8 cellular contexts compared by ENCODE assay signal in genomic region chrX:147912093-147912801, GRCh38. TPM values are rescaled to one million over a fixed set of nuclear protein-coding genes. Genes with fewer than 3 reads are reported as not detected.
A peak's percentile ranks its signal among the peaks of the same experiment; 100 is the strongest.
DNase-seq lines count a peak whose midpoint lies in the region; ATAC-seq, FAIRE-seq and TF ChIP-seq lines count a peak whose summit lies in the region.

No MANE protein-coding gene starts in this region.

- H3K79me1 ChIP-seq in H9 (ENCODE audit: insufficient read depth, low read depth, low read length, poor library complexity, severe bottlenecking) = no peaks in the 10 kb centered on the region

- H3K4ac ChIP-seq in H9 (ENCODE audit: low read depth, low read length) = no peak overlapping the region; the same call in 1 of the 2 replicates

- H3K56ac ChIP-seq in H9 (ENCODE audit: insufficient read length, low read depth, low read length) = no peak overlapping the region

- H3K79me2 ChIP-seq in H9 (ENCODE audit: insufficient read depth, low read length) (peaks cover 14% of the 10 kb centered on the region; the same call in 1 of the 2 replicates), HepG2 (ENCODE audit: insufficient read depth, low read length) (peaks cover 53% of the 10 kb centered on the region)

- H3K9me3 Mint-ChIP-seq in H9 = peaks cover 63 to 75% of the 10 kb centered on the region in 2 experiments

- peaks cover 7% of the 10 kb centered on the region for H3K23me2 ChIP-seq in H9 (ENCODE audit: insufficient read length, low read depth, low read length, poor library complexity, severe bottlenecking)

- peaks cover 15% of the 10 kb centered on the region for H3K27me3 Mint-ChIP-seq in H9 (ENCODE audit: low read depth)

- no peak for TF ChIP-seq EP300 in HepG2 (IDR thresholded peaks at IDR 0.05; ENCODE audit: low read depth in 2 of 2, low read length in 2 of 2)
- TF ChIP-seq EP300 in HepG2 (CRISPR knock-in tag; IDR thresholded peaks at IDR 0.05; ENCODE audit: borderline replicate concordance) = no peak

- H2BK20ac ChIP-seq in H9 (ENCODE audit: low read depth, low read length, poor library complexity, severe bottlenecking) = no peak overlapping the region

- H3T11ph ChIP-seq in H9 (ENCODE audit: low read length) = no peak overlapping the region

- ATAC-seq in HepG2 = peak; percentile 50

- peak overlapping the region; percentile 49 for H2BK5ac ChIP-seq in H9 (ENCODE audit: insufficient read length, low read length)

- no peak overlapping the region for H2BK120ac ChIP-seq in H9 (ENCODE audit: low read depth, low read length, poor library complexity, severe bottlenecking)

- TF ChIP-seq RAD21 in HepG2 (CRISPR knock-in tag; IDR thresholded peaks at IDR 0.05) = no peak

- H2AK5ac ChIP-seq in H9 (ENCODE audit: insufficient read length, low read length) = no peak overlapping the region

- no peak overlapping the region for H4K91ac ChIP-seq in H9 (ENCODE audit: insufficient read length, low read depth, low read length)

- no peaks in the 10 kb centered on the region for H4K20me1 ChIP-seq in H9 (ENCODE audit: control insufficient read depth, insufficient read depth, insufficient read length)
- peaks cover 24% of the 10 kb centered on the region for H4K20me1 ChIP-seq in HepG2 (ENCODE audit: insufficient read depth, low read length)

- H3K4me2 ChIP-seq in H9 (ENCODE audit: insufficient read depth, insufficient read length, low read length) (peak overlapping the region; percentile 56), HepG2 (ENCODE audit: low read depth, low read length) (peak overlapping the region; percentile 60)

- H3K9me3 ChIP-seq in H9 (ENCODE audit: control insufficient read depth, low read depth, low read length) (peaks cover 18% of the 10 kb centered on the region), MG63 (no peaks in the 10 kb centered on the region), WERI-Rb-1 (ENCODE audit: severe bottlenecking) (no peaks in the 10 kb centered on the region), HepG2 (ENCODE audit: low read length) (no peaks in the 10 kb centered on the region)

- H3K4me1 ChIP-seq in H9 (ENCODE audit: insufficient read depth, low read length) (peaks cover 4% of the 10 kb centered on the region; the same call in 1 of the 2 replicates), HepG2 (ENCODE audit: insufficient read depth, low read length) (peaks cover 61% of the 10 kb centered on the region)

- CTCF ChIA-PET in HepG2 (lab: Yijun Ruan, JAX; ENCODE audit: low intra/inter-chr PET ratio, low total read pairs) = no interaction called here

- in situ Hi-C loops in HepG2 (cut with HindIII; ENCODE audit: extremely low pct_ligation_motif_present, low pct_unique_long_range_greater_than_20kb) = no loop called here

- no peak for FAIRE-seq in HepG2 (lab: Jason Lieb, UNC)

- POLR2A ChIA-PET in HepG2 (lab: Yijun Ruan, JAX) = interaction anchor here (1.0 to 1.3 kb wide), 3 partner anchors 11 to 37 kb away, joined by 3 to 8 read pairs (median 4); no protein-coding TSS in a partner anchor

- no peak overlapping the region for H2AFZ ChIP-seq in H9 (ENCODE audit: low read length)
- no peak overlapping the region for H2AFZ ChIP-seq in HepG2 (ENCODE audit: low read length)

- H3K27ac ChIP-seq in H9 (ENCODE audit: insufficient read length, low read depth, low read length) (peak overlapping the region; percentile 55), WERI-Rb-1 (peak overlapping the region; percentile 89), dorsolateral prefrontal cortex (peak overlapping the region in 58 of 59 donors; percentile 19 to 94 (median 83)), HepG2 (ENCODE audit: extremely low read length, insufficient read depth, low read length) (peak overlapping the region; percentile 80)

- DNase-seq in NCI-H345 (lab: John Stamatoyannopoulos, UW) = peak; percentile 34
- DNase-seq in NCI-H345 treated with DMSO at 0.1 percent for 48 hours (lab: John Stamatoyannopoulos, UW; ENCODE audit: unreplicated experiment) = no peak
- DNase-seq in H9 = no peak
- DNase-seq in MG63 = peak; percentile 18
- peak; percentile 15 for DNase-seq in WERI-Rb-1
- DNase-seq in dorsolateral prefrontal cortex = peak in 7 of 10 donors; percentile 9 to 58 (median 35)
- DNase-seq in HepG2 (ENCODE audit: low spot score) = no peak
- DNase-seq in stimulated activated CD4-positive, alpha-beta T cell treated with anti-CD3 and anti-CD28 coated beads, Interleukin-4, amount 100 ng/mL, for 48 hours (ENCODE audit: low read depth in 2 of 2) = peak; percentile 4 to 14

- H2BK15ac ChIP-seq in H9 (ENCODE audit: low read depth, low read length) = no peak overlapping the region

- no peak for TF ChIP-seq CTCF in H9 (conservative IDR thresholded peaks at IDR 0.05)
- TF ChIP-seq CTCF in WERI-Rb-1 (IDR thresholded peaks at IDR 0.05; ENCODE audit: low read depth, low read length) = no peak
- no peak for TF ChIP-seq CTCF in dorsolateral prefrontal cortex (IDR thresholded peaks at IDR 0.05 in 54 of 56, conservative IDR thresholded peaks at IDR 0.05 in 2 of 56; ENCODE audit: low read depth in 1 of 56, partially characterized antibody in 56 of 56)
- TF ChIP-seq CTCF in HepG2 (CRISPR knock-in tag; IDR thresholded peaks at IDR 0.05) = no peak

- H3K36me3 Mint-ChIP-seq in H9 (ENCODE audit: insufficient read depth in 1 of 3, low read depth in 3 of 3) = peaks cover 0 to 4% (median 2%) of the 10 kb centered on the region in 3 experiments; a peak in 4 of 7 replicates

- H2BK12ac ChIP-seq in H9 (ENCODE audit: insufficient read length, low read depth, low read length) = no peak overlapping the region

- no peak overlapping the region for H3K23ac ChIP-seq in H9 (ENCODE audit: insufficient read length, low read depth, low read length)

- H3K9ac ChIP-seq in H9 (ENCODE audit: extremely low read depth, insufficient read length, low read length) (peak overlapping the region; percentile 92), HepG2 (ENCODE audit: insufficient read depth, low read depth, low read length) (peak overlapping the region; percentile 82)

- H3K4me3 Mint-ChIP-seq in H9 = peak overlapping the region; percentile 85 to 97

- H4K5ac ChIP-seq in H9 (ENCODE audit: insufficient read length, low read depth, low read length) = no peak overlapping the region

- no peak overlapping the region for H4K8ac ChIP-seq in H9 (replicated peaks; ENCODE audit: insufficient read length, low read depth, low read length)

- WGBS in H9 (ENCODE audit: extremely low coverage, insufficient read length, low lambda C conversion rate) = no CpG with 5 or more reads among the region's 58 CpGs
- 0% methylated on average over 6 of the region's 58 CpGs for WGBS in HepG2 (ENCODE audit: low lambda C conversion rate)

- peaks cover 3% of the 10 kb centered on the region; the same call in 1 of the 2 replicates for H3K36me3 ChIP-seq in MG63
- no peaks in the 10 kb centered on the region for H3K36me3 ChIP-seq in WERI-Rb-1
- no peaks in the 10 kb centered on the region for H3K36me3 ChIP-seq in HepG2 (replicated peaks in 1 of 2; ENCODE audit: control insufficient read depth in 1 of 2, insufficient read depth in 2 of 2, low read length in 2 of 2)

- BruUV-seq in HepG2 (replicated peaks; lab: Mats Ljungman, UMichigan) = no TSS peak

- peak overlapping the region; percentile 87 for H3K14ac ChIP-seq in H9 (ENCODE audit: insufficient read depth, low read length)

- H3K27me3 ChIP-seq in H9 (ENCODE audit: insufficient read depth, low read length) = no peaks in the 10 kb centered on the region
- H3K27me3 ChIP-seq in MG63 = no peaks in the 10 kb centered on the region
- peaks cover 5% of the 10 kb centered on the region for H3K27me3 ChIP-seq in WERI-Rb-1 (ENCODE audit: insufficient read depth, low read depth, severe bottlenecking)
- H3K27me3 ChIP-seq in dorsolateral prefrontal cortex = peaks cover 0 to 12% (median 0%) of the 10 kb centered on the region in 45 donors
- H3K27me3 ChIP-seq in HepG2 (ENCODE audit: control insufficient read depth in 1 of 2, insufficient read depth in 2 of 2, low read length in 2 of 2) = no peaks in the 10 kb centered on the region

- peak overlapping the region; percentile 70 for H3K4me3 ChIP-seq in MG63
- peak overlapping the region; percentile 83 for H3K4me3 ChIP-seq in WERI-Rb-1 (ENCODE audit: low read depth, low read length)
- H3K4me3 ChIP-seq in dorsolateral prefrontal cortex = peak overlapping the region; percentile 32 to 83 (median 67)
- H3K4me3 ChIP-seq in HepG2 (replicated peaks in 1 of 3; ENCODE audit: insufficient read depth in 1 of 3, low read depth in 2 of 3, low read length in 3 of 3) = peak overlapping the region; percentile 76 to 85 (median 83)

- peak overlapping the region; percentile 67 for H3K18ac ChIP-seq in H9 (ENCODE audit: insufficient read length, low read depth, low read length)

- peaks cover 23 to 32% of the 10 kb centered on the region in 2 experiments for H3K4me1 Mint-ChIP-seq in H9

- no peak for TF ChIP-seq POLR2A in HepG2 (IDR thresholded peaks at IDR 0.05; ENCODE audit: insufficient read depth in 1 of 2, low read depth in 2 of 2, low read length in 2 of 2)

- intact Hi-C loops in dorsolateral prefrontal cortex (cut with DNase I) = no loop called here
- intact Hi-C loops in HepG2 (cut with micrococcal nuclease; ENCODE audit: unreplicated experiment) = no loop called here

- H3K27ac Mint-ChIP-seq in H9 = peak overlapping the region; percentile 95 to 96 (median 96)

RNA-seq across cellular contexts. Expression of gene FMR1, which starts 0.5 kb away (rescaled TPM):
- total RNA-seq in H9 (2021) = 39.2 and 44.6 TPM in 2 replicates
- total RNA-seq in MG63 (2014; rRNA removed; shearing (Covaris generic); ENCODE audit: low replicate concordance) = 20.3 and 42.7 TPM in 2 replicates
- 10 to 100 TPM; 52.5 to 91.7 (median 70.4) TPM for total RNA-seq in dorsolateral prefrontal cortex
- total RNA-seq in HepG2 (2016; rRNA removed; fragmentation: Illumina TruSeq; extraction: Trizol) = 27.8 and 29.3 TPM in 2 replicates
- total RNA-seq in HepG2 (2016; cell fraction: cytosol; rRNA removed; fragmentation: Illumina TruSeq; extraction: Trizol; ENCODE audit: low read depth) = 7.1 and 8.2 TPM in 2 replicates
- 27.9 and 28.2 TPM in 2 replicates for total RNA-seq in HepG2 (2016; cell fraction: insoluble cytoplasmic fraction; rRNA removed; fragmentation: Illumina TruSeq; extraction: Trizol)
- total RNA-seq in HepG2 (2016; cell fraction: membrane; rRNA removed; fragmentation: Illumina TruSeq; extraction: Trizol) = 10.8 and 13.7 TPM in 2 replicates
- total RNA-seq in HepG2 (2016; cell fraction: nucleus; rRNA removed; fragmentation: Illumina TruSeq; extraction: Trizol) = 40.4 and 42.5 TPM in 2 replicates
- 47.1 and 49.6 TPM in 2 replicates for polyA plus RNA-seq in HepG2 (2011; rRNA removed)
- polyA plus RNA-seq in HepG2 (2011; cell fraction: cytosol; rRNA removed) = 13.5 and 21.4 TPM in 2 replicates
- 67.5 and 88.7 TPM in 2 replicates for polyA plus RNA-seq in HepG2 (2011; cell fraction: nucleus; rRNA removed)
- 58.7 and 86.7 TPM in 2 replicates for polyA plus RNA-seq in HepG2 (2012)
- 1.1 and 1.3 TPM in 2 replicates for polyA plus RNA-seq in HepG2 (2016; cell fraction: cytosol; fragmentation: Illumina TruSeq; extraction: Trizol; ENCODE audit: low read depth)
- 28.9 and 30.6 TPM in 2 replicates for polyA plus RNA-seq in HepG2 (2016; cell fraction: insoluble cytoplasmic fraction; fragmentation: Illumina TruSeq; extraction: Trizol; ENCODE audit: low read depth)
- 4.3 and 6.1 TPM in 2 replicates for polyA plus RNA-seq in HepG2 (2016; cell fraction: membrane; fragmentation: Illumina TruSeq; extraction: Trizol; ENCODE audit: low read depth)
- polyA plus RNA-seq in HepG2 (2016; cell fraction: nucleus; fragmentation: Illumina TruSeq; extraction: Trizol; ENCODE audit: insufficient read depth, low read depth) = 56.9 and 61.9 TPM in 2 replicates
- polyA minus RNA-seq in HepG2 (2011; rRNA and poly(A)+ RNA removed; ENCODE audit: low replicate concordance) = 19.4 and 22.9 TPM in 2 replicates
- polyA minus RNA-seq in HepG2 (2011; cell fraction: cytosol; rRNA and poly(A)+ RNA removed) = 28.4 and 38.1 TPM in 2 replicates
- 172 and 229 TPM in 2 replicates for polyA minus RNA-seq in HepG2 (2011; cell fraction: nucleus; rRNA and poly(A)+ RNA removed)

Comparison
In these comparisons a context has a peak if more than half of its experiments do, and no peak if none do; other contexts are left out.
1. DNase-seq: peak in NCI-H345 (single experiment), MG63 (single experiment), WERI-Rb-1 (single experiment), dorsolateral prefrontal cortex (7 of 10) and stimulated activated CD4-positive, alpha-beta T cell treated with anti-CD3 and anti-CD28 coated beads, Interleukin-4, amount 100 ng/mL, for 48 hours (2 of 2); none in NCI-H345 treated with DMSO at 0.1 percent for 48 hours (single experiment), H9 (single experiment) and HepG2 (single experiment).
2. Peak in every context shown above with its lines, with median percentiles within 50 percentile points of each other: H3K27ac ChIP-seq and H3K4me3 ChIP-seq.